Comparison of ENCODE assay signal across 11 cellular contexts in the genomic region with DNA sequence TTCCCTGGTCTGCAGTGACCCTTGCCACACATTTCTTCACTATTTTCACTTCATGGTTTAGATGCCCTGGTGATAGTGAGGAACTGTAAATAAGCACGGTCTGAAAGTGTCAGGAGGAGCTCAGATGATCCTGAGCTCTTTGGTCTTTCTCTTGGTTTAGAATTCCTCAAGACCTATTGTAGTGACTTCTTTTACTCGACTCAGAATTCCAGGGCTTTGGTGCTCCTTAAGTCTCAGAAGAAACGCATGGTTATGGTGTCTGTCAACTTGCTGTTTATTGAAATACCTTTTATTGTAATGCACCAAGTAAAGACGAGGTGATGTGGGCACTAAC.
DNase-seq lines count a peak whose midpoint lies in the region; ATAC-seq, FAIRE-seq and TF ChIP-seq lines count a peak whose summit lies in the region.
"Had no signal": no experiment of that assay in that cellular context is flagged by ENCODE, and none has a peak within 500 bp of the region (broad histone marks: within the 10 kb centered on the region; RNA-seq: fewer than 3 reads in every experiment).

No MANE protein-coding gene starts in this region.

- TF ChIP-seq POLR2A in gastrocnemius medialis (IDR thresholded peaks at IDR 0.05), result no peak

- H3K4me3 Mint-ChIP-seq in Caco-2 (ENCODE audit: unreplicated experiment), result peak overlapping the region; percentile 51
- H3K4me3 Mint-ChIP-seq: B cell had no signal

- H3K9me1 ChIP-seq in keratinocyte (ENCODE audit: control insufficient read depth, extremely low read depth, insufficient read depth, low read length), result no peaks in the 10 kb centered on the region

- H3K36me3 ChIP-seq in Caco-2 (ENCODE audit: control insufficient read depth, insufficient read depth, low read length) (no peaks in the 10 kb centered on the region), keratinocyte (ENCODE audit: control insufficient read depth in 2 of 2, extremely low read depth in 1 of 2, insufficient read depth in 2 of 2, low read length in 2 of 2) (peaks cover 0 to 2% of the 10 kb centered on the region in 2 experiments), gastrocnemius medialis (no peaks in the 10 kb centered on the region), mucosa of descending colon (ENCODE audit: low read depth) (no peaks in the 10 kb centered on the region)
- H3K36me3 ChIP-seq: ovary had no signal

- no peak overlapping the region for H3K9ac ChIP-seq in keratinocyte (ENCODE audit: control insufficient read depth, extremely low read depth, insufficient read depth, low read length)

- intact Hi-C loops in Caco-2 (cut with micrococcal nuclease; ENCODE audit: unreplicated experiment) (no loop called here), gastrocnemius medialis (cut with DNase I; ENCODE audit: low total_unique reads) (no loop called here), mucosa of descending colon (cut with DNase I, micrococcal nuclease) (no loop called here)

- BruUV-seq in Caco-2 (replicated peaks; lab: Mats Ljungman, UMichigan), result no TSS peak

- ATAC-seq in gastrocnemius medialis (peak; percentile 26 to 41), mucosa of descending colon (no peak)

- peak overlapping the region; percentile 96 for H3K4me2 ChIP-seq in keratinocyte (ENCODE audit: control insufficient read depth, extremely low read depth, insufficient read depth, low read depth, low read length)

- no peaks in the 10 kb centered on the region for H4K20me1 ChIP-seq in keratinocyte (ENCODE audit: control insufficient read depth, extremely low read depth, insufficient read depth, low read length)

- peak overlapping the region; percentile 89 for H3K27ac Mint-ChIP-seq in Caco-2 (ENCODE audit: unreplicated experiment)
- H3K27ac Mint-ChIP-seq: B cell had no signal

- H3K36me3 Mint-ChIP-seq in Caco-2 (ENCODE audit: insufficient read depth, unreplicated experiment), result peaks cover 43% of the 10 kb centered on the region

- peaks cover 49% of the 10 kb centered on the region for H3K79me2 ChIP-seq in keratinocyte (ENCODE audit: control insufficient read depth, insufficient read depth, low read length)

- H3K27me3 ChIP-seq in Caco-2 (replicated peaks; ENCODE audit: control insufficient read depth, insufficient read depth, low read length) (no peaks in the 10 kb centered on the region), keratinocyte (ENCODE audit: control insufficient read depth, extremely low read depth, insufficient read depth, low read length) (no peaks in the 10 kb centered on the region), gastrocnemius medialis (no peaks in the 10 kb centered on the region)
- H3K27me3 ChIP-seq: ovary had no signal

- no peak for FAIRE-seq in keratinocyte (lab: Jason Lieb, UNC)

- no peaks in the 10 kb centered on the region for H3K27me3 Mint-ChIP-seq in Caco-2 (ENCODE audit: insufficient read depth, unreplicated experiment)
- H3K27me3 Mint-ChIP-seq: B cell had no signal

- POLR2A ChIA-PET in Caco-2 (lab: Charles Lee), result interaction anchor here (1.6 kb wide), 1 partner anchor 84 kb away, joined by 4 read pairs; the partner anchor contains the start of gene SAMD4A

- dilution Hi-C loops in keratinocyte (cut with MboI; ENCODE audit: extremely low pct_ligation_motif_present, low sequenced_read_pairs), result no loop called here

- CTCF ChIA-PET in Caco-2 (lab: Charles Lee), result interaction anchor here (1.0 kb wide), 1 partner anchor 84 kb away, joined by 3 read pairs; the partner anchor contains the start of gene SAMD4A

- no peaks in the 10 kb centered on the region for H3K9me3 Mint-ChIP-seq in Caco-2 (ENCODE audit: unreplicated experiment)

- TF ChIP-seq CTCF in Caco-2 (IDR thresholded peaks at IDR 0.05; ENCODE audit: insufficient read depth in 1 of 2, low read depth in 1 of 2, low read length in 1 of 2, severe bottlenecking in 1 of 2, unreplicated experiment in 1 of 2) (no peak), WI38 (IDR thresholded peaks at IDR 0.05; ENCODE audit: low read depth, low read length) (no peak), keratinocyte (optimal IDR thresholded peaks at IDR 0.05 in 1 of 3, IDR thresholded peaks at IDR 0.05 in 1 of 3, conservative IDR thresholded peaks at IDR 0.05 in 1 of 3; ENCODE audit: extremely low read depth in 1 of 3, insufficient read depth in 2 of 3, low read length in 3 of 3) (no peak), gastrocnemius medialis (IDR thresholded peaks at IDR 0.05 in 4 of 5, conservative IDR thresholded peaks at IDR 0.05 in 1 of 5) (no peak), mucosa of descending colon (IDR thresholded peaks at IDR 0.05) (no peak)

- H3K4me3 ChIP-seq in Caco-2 (ENCODE audit: low read depth, low read length), result no peak overlapping the region
- peak overlapping the region; percentile 16; the same call in 1 of the 2 replicates for H3K4me3 ChIP-seq in WI38 (ENCODE audit: low read depth, low read length)
- no peak overlapping the region for H3K4me3 ChIP-seq in keratinocyte (ENCODE audit: control insufficient read depth in 2 of 3, extremely low read depth in 1 of 3, insufficient read depth in 2 of 3, low read depth in 1 of 3, low read length in 3 of 3)
- peak overlapping the region in 2 of 4 donors; percentile 8 to 40 for H3K4me3 ChIP-seq in gastrocnemius medialis
- H3K4me3 ChIP-seq in mucosa of descending colon, result no peak overlapping the region
- H3K4me3 ChIP-seq: ovary had no signal

- no peak overlapping the region for H2AFZ ChIP-seq in keratinocyte (ENCODE audit: control insufficient read depth, low read length)

- peak overlapping the region; percentile 96 for H3K27ac ChIP-seq in keratinocyte (ENCODE audit: control insufficient read depth, insufficient read depth, low read length)
- peak overlapping the region; percentile 83 to 85 (median 84) for H3K27ac ChIP-seq in gastrocnemius medialis

- peaks cover 96% of the 10 kb centered on the region for H3K4me1 ChIP-seq in Caco-2
- peaks cover 39% of the 10 kb centered on the region for H3K4me1 ChIP-seq in keratinocyte (ENCODE audit: control insufficient read depth, extremely low read depth, insufficient read depth, low read length)
- peaks cover 68 to 87% of the 10 kb centered on the region in 2 donors for H3K4me1 ChIP-seq in gastrocnemius medialis
- peaks cover 4% of the 10 kb centered on the region for H3K4me1 ChIP-seq in mucosa of descending colon (ENCODE audit: low read depth)

- in situ Hi-C loops in gastrocnemius medialis (cut with MboI; ENCODE audit: low sequenced_read_pairs in 4 of 4), result no loop called here

- H3K9me3 ChIP-seq in Caco-2 (no peaks in the 10 kb centered on the region), keratinocyte (ENCODE audit: control insufficient read depth, low read depth, low read length) (no peaks in the 10 kb centered on the region), gastrocnemius medialis (no peaks in the 10 kb centered on the region), mucosa of descending colon (no peaks in the 10 kb centered on the region)
- H3K9me3 ChIP-seq: ovary had no signal

- DNase-seq in Caco-2 (no peak), keratinocyte (ENCODE audit: low read depth, low spot score) (no peak), gastrocnemius medialis (no peak), HT-29 (ENCODE audit: low spot score) (no peak), mucosa of descending colon (no peak), putamen (ENCODE audit: low spot score) (no peak)
- DNase-seq in stimulated activated CD4-positive, alpha-beta T cell treated with anti-CD3 and anti-CD28 coated beads, Interleukin-4, amount 100 ng/mL, for 24 hours, result no peak
- DNase-seq: activated naive CD4-positive, alpha-beta T cell; ovary had no signal

- peaks cover 35% of the 10 kb centered on the region for H3K4me1 Mint-ChIP-seq in Caco-2 (ENCODE audit: low read depth, unreplicated experiment)
